4 cellular contexts compared by ENCODE assay signal in the genomic region with DNA sequence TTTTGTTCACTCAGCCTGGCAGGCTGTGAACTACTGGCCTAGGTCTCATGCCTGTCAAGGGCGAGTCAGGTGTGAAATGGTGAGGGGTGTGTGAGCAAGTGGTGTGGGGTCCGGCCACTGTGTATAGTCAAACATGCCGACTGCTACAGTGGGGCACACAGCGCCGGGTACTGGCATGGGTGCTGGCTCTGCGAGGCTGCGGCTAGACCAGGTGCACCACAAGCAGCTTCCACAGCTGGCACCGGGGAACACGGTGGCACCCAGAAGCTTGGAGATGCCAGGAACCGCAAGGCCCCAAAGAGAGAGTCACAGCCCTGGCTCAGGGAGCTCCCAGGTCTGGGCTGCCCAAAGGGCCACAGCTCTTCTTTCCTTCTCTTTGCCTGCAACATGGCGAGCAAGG. TPM values are rescaled to one million over a fixed set of nuclear protein-coding genes. Genes with fewer than 3 reads are reported as not detected.
"Had no signal": no experiment of that assay in that cellular context is flagged by ENCODE, and none has a peak within 500 bp of the region (broad histone marks: within the 10 kb centered on the region; RNA-seq: fewer than 3 reads in every experiment).

No MANE protein-coding gene starts in this region.

- H3K27ac Mint-ChIP-seq: GM23338, H9 had no signal

- H3K4me3 ChIP-seq: GM23338 had no signal

- H3K4me3 Mint-ChIP-seq: GM23338, H9 had no signal

- DNase-seq: H9, HCEC 1CT, IMR-90 had no signal

- ATAC-seq: GM23338 had no signal

- H3K4me1 Mint-ChIP-seq: GM23338, H9 had no signal

- H3K4me2 ChIP-seq: GM23338 had no signal

- H2AFZ ChIP-seq: GM23338 had no signal

- H3K9me3 Mint-ChIP-seq: H9 had no signal

RNA-seq across cellular contexts. Expression of a gene that starts 49.7 kb away (rescaled TPM):
- total RNA-seq: H9 had no signal
